ENCODE assay signal across 8 cellular contexts in genomic region chr6:70566751-70567382, GRCh38. TPM values are rescaled to one million over a fixed set of nuclear protein-coding genes. Genes with fewer than 3 reads are reported as not detected.
A peak's percentile ranks its signal among the peaks of the same experiment; 100 is the strongest.
DNase-seq lines count a peak whose midpoint lies in the region; ATAC-seq and TF ChIP-seq lines count a peak whose summit lies in the region.

TSS of gene SDHAF4 (plus strand) at chr6:70566930. CDS start at chr6:70566941, 11 bp downstream.

- peaks cover 0 to 7% (median 1%) of the 10 kb centered on the region in 4 donors for H3K4me1 ChIP-seq in liver (ENCODE audit: control insufficient read depth in 4 of 4, insufficient read depth in 4 of 4, low read length in 3 of 4)

- no peaks in the 10 kb centered on the region for H3K9me3 ChIP-seq in liver (ENCODE audit: control insufficient read depth in 4 of 4, low read length in 3 of 4)

- TF ChIP-seq CTCF in liver (IDR thresholded peaks at IDR 0.05; ENCODE audit: low read depth, low read length, missing input control) = peak; percentile 15

- peak within 1 kb of the TSS; percentile 77 to 85 for H3K27ac ChIP-seq in liver (ENCODE audit: low read depth in 1 of 2, low read length in 2 of 2)

- peak; percentile 99 for ATAC-seq in GM19395 (IDR thresholded peaks at IDR 0.05; ENCODE audit: unreplicated experiment)
- peak; percentile 98 for ATAC-seq in HG03558 (IDR thresholded peaks at IDR 0.05; ENCODE audit: extremely low read depth, unreplicated experiment)

- DNase-seq in CD1c-positive myeloid dendritic cell (ENCODE audit: extremely low spot score) (peak; percentile 95), NCI-H748 (lab: John Stamatoyannopoulos, UW; ENCODE audit: unreplicated experiment) (peak; percentile 93), dermis blood vessel endothelial cell (peak; percentile 91)
- peak; percentile 93 to 95 for DNase-seq in activated CD4-positive, alpha-beta T cell treated with anti-CD3 and anti-CD28 coated beads, Interleukin-2, amount 50 U/mL, for 4 hours
- DNase-seq in stimulated activated CD4-positive, alpha-beta T cell treated with anti-CD3 and anti-CD28 coated beads, Interleukin-4, amount 100 ng/mL, for 1 hour = peak; percentile 97

- peak within 1 kb of the TSS; percentile 82 to 88 for H3K9ac ChIP-seq in liver (ENCODE audit: low read depth in 1 of 2, low read length in 2 of 2)

- H3K27me3 ChIP-seq in liver (ENCODE audit: control insufficient read depth in 4 of 4, insufficient read depth in 4 of 4, low read length in 3 of 4) = no peaks in the 10 kb centered on the region

- TF ChIP-seq RAD21 in liver (IDR thresholded peaks at IDR 0.05) = peak; percentile 20 to 34

- H3K4me3 ChIP-seq in liver (ENCODE audit: low read depth in 1 of 3, low read length in 3 of 3) = peak within 1 kb of the TSS; percentile 67 to 91 (median 78)

- under 1% methylated on average over 49 of the region's 49 CpGs for WGBS in liver

- no peaks in the 10 kb centered on the region for H3K36me3 ChIP-seq in liver (ENCODE audit: control insufficient read depth in 4 of 4, insufficient read depth in 3 of 4, low read depth in 1 of 4, low read length in 3 of 4)

TF ChIP-seq in liver, 16 proteins besides CTCF, POLR2A, EP300 and RAD21:
- TF ChIP-seq NR2F2 (IDR thresholded peaks at IDR 0.05) (no peak), TAF1 (conservative IDR thresholded peaks at IDR 0.05) (no peak), YY1 (IDR thresholded peaks at IDR 0.05) (peak; percentile 93), SP1 (IDR thresholded peaks at IDR 0.05) (peak; percentile 12), HNF4G (IDR thresholded peaks at IDR 0.05) (no peak), MAX (IDR thresholded peaks at IDR 0.05) (peak; percentile 48)

RNA-seq across cellular contexts. Expression of gene SDHAF4, which starts in this region (rescaled TPM):
- total RNA-seq in dermis blood vessel endothelial cell (4.1 TPM in 2 replicates), liver (1 to 10 TPM; 2.7 to 5.7 TPM)
- 1 to 10 TPM; 2.7 to 3.9 TPM for polyA plus RNA-seq in liver

Comparison
In these comparisons a context has a peak if more than half of its experiments do, and no peak if none do; other contexts are left out.
1. Peak in every context shown above with its lines: DNase-seq, ATAC-seq, H3K4me3 ChIP-seq and H3K27ac ChIP-seq.